In the genomic region with DNA sequence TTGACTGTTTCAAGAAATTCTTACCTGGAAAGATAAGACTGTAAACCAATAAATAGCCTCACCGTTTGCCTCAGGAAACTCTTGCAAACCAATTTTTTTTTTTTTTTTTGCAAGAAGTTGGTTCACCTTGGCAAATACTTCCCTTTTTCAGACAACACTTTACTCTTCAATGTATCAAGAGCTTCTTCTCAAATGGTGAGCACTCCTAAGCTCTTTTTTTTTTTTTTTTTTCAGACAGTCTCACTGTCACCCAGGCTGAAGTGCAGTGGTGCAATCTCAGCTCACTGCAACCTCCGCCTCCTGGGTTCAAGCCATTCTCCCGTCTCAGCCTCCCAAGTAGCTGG, we compare ENCODE assay signal across 21 cellular contexts.
"Had no signal": no experiment of that assay in that cellular context is flagged by ENCODE, and none has a peak within 500 bp of the region (broad histone marks: within the 10 kb centered on the region; RNA-seq: fewer than 3 reads in every experiment).

No MANE protein-coding gene starts in this region.

- ATAC-seq: activated CD8-positive, alpha-beta T cell treated with anti-CD3 and anti-CD28 coated beads for 36 hours; gastroesophageal sphincter had no signal

- H3K27ac ChIP-seq: heart right ventricle, left ventricle myocardium inferior, pancreas, stomach, thoracic aorta had no signal

- DNase-seq: activated CD4-positive, alpha-beta T cell treated with anti-CD3 and anti-CD28 coated beads, Interleukin-2, amount 10 ng/mL, durations not matched to agents 24 days and 14 days; activated CD4-positive, CD25-positive, alpha-beta regulatory T cell; activated CD8-positive, alpha-beta T cell treated with anti-CD3 and anti-CD28 coated beads for 36 hours; activated naive CD4-positive, alpha-beta T cell treated with anti-CD3 and anti-CD28 coated beads for 36 hours; activated T-cell treated with anti-CD3 and anti-CD28 coated beads, Interleukin-2, amount 50 U/mL, for 24 hours; central memory CD4-positive, alpha-beta T cell; cortex of kidney; effector CD4-positive, alpha-beta T cell; heart right ventricle; left ventricle myocardium inferior; mammary epithelial cell; pancreas; small intestine; stimulated activated CD4-positive, alpha-beta T cell treated with anti-CD3 and anti-CD28 coated beads, Interleukin-15, amount 100 ng/mL, for 24 hours; stimulated activated CD4-positive, alpha-beta T cell treated with anti-CD3 and anti-CD28 coated beads, Interleukin-2, amount 100 ng/mL, for 48 hours; stomach had no signal

- H3K4me1 ChIP-seq: pancreas, stomach had no signal

- H3K27me3 ChIP-seq: esophagus muscularis mucosa, gastroesophageal sphincter, heart right ventricle, pancreas, stomach had no signal

- H3K4me3 Mint-ChIP-seq: activated CD4-positive, alpha-beta T cell treated with anti-CD3 and anti-CD28 coated beads, Interleukin-2, amount 10 ng/mL, durations not matched to agents 24 days and 14 days; activated CD8-positive, alpha-beta T cell treated with anti-CD3 and anti-CD28 coated beads for 36 hours; activated naive CD4-positive, alpha-beta T cell treated with anti-CD3 and anti-CD28 coated beads for 36 hours; activated T-cell treated with anti-CD3 and anti-CD28 coated beads, Interleukin-2, amount 50 U/mL, for 24 hours; brain had no signal

- H3K9me3 Mint-ChIP-seq: activated CD4-positive, alpha-beta T cell treated with anti-CD3 and anti-CD28 coated beads, Interleukin-2, amount 10 ng/mL, durations not matched to agents 24 days and 14 days; activated CD8-positive, alpha-beta T cell treated with anti-CD3 and anti-CD28 coated beads for 36 hours; activated naive CD4-positive, alpha-beta T cell treated with anti-CD3 and anti-CD28 coated beads for 36 hours; activated T-cell treated with anti-CD3 and anti-CD28 coated beads, Interleukin-2, amount 50 U/mL, for 24 hours; activated T-helper 2 cell treated with anti-CD3 and anti-CD28 coated beads, Interferon-gamma antibody, Interleukin-2, Interleukin-4, amounts not matched to agents 10 μg/mL and 5 μg/mL and 100 μg/mL, durations not matched to agents 14 hours and 24 hours and 36 hours; brain had no signal

- H3K36me3 Mint-ChIP-seq: brain had no signal

- H3K9me3 ChIP-seq: esophagus muscularis mucosa, gastroesophageal sphincter, heart right ventricle, left ventricle myocardium inferior, pancreas, stomach, thoracic aorta had no signal

- H3K4me3 ChIP-seq: esophagus muscularis mucosa, gastroesophageal sphincter, heart right ventricle, left ventricle myocardium inferior, pancreas, stomach, thoracic aorta had no signal

- H3K4me1 Mint-ChIP-seq: activated CD4-positive, alpha-beta T cell treated with anti-CD3 and anti-CD28 coated beads, Interleukin-2, amount 10 ng/mL, durations not matched to agents 24 days and 14 days had no signal

- H3K36me3 ChIP-seq: esophagus muscularis mucosa, gastroesophageal sphincter, heart right ventricle, left ventricle myocardium inferior, pancreas, stomach, thoracic aorta had no signal

- H3K27me3 Mint-ChIP-seq: activated CD4-positive, alpha-beta T cell treated with anti-CD3 and anti-CD28 coated beads, Interleukin-2, amount 10 ng/mL, durations not matched to agents 24 days and 14 days; activated CD8-positive, alpha-beta T cell treated with anti-CD3 and anti-CD28 coated beads for 36 hours; activated T-cell treated with anti-CD3 and anti-CD28 coated beads, Interleukin-2, amount 50 U/mL, for 24 hours had no signal

- H3K27ac Mint-ChIP-seq: activated CD4-positive, alpha-beta T cell treated with anti-CD3 and anti-CD28 coated beads, Interleukin-2, amount 10 ng/mL, durations not matched to agents 24 days and 14 days; activated CD8-positive, alpha-beta T cell treated with anti-CD3 and anti-CD28 coated beads for 36 hours; activated naive CD4-positive, alpha-beta T cell treated with anti-CD3 and anti-CD28 coated beads for 36 hours; activated T-cell treated with anti-CD3 and anti-CD28 coated beads, Interleukin-2, amount 50 U/mL, for 24 hours; activated T-helper 2 cell treated with anti-CD3 and anti-CD28 coated beads, Interferon-gamma antibody, Interleukin-2, Interleukin-4, amounts not matched to agents 10 μg/mL and 5 μg/mL and 100 μg/mL, durations not matched to agents 14 hours and 24 hours and 36 hours had no signal
